In genomic region chr22:35183917-35184316, GRCh38 we compare ENCODE assay signal across 3 cellular contexts.
A peak's percentile ranks its signal among the peaks of the same experiment; 100 is the strongest.
TF ChIP-seq lines count a peak whose summit lies in the region.

No MANE protein-coding gene starts in this region.

TF ChIP-seq in HepG2, 621 proteins besides CTCF, POLR2A, EP300 and RAD21 (continued from another document):
- no peak for TF ChIP-seq TARDBP (CRISPR knock-in tag; IDR thresholded peaks at IDR 0.05)

TF ChIP-seq in WTC11, 78 proteins besides CTCF, POLR2A, EP300 and RAD21 (continued from another document):
- peak; percentile 80; the same call in 1 of the 2 replicates for TF ChIP-seq ZNF317 (CRISPR knock-in tag; IDR thresholded peaks at IDR 0.05; ENCODE audit: borderline replicate concordance, low read depth)

TF ChIP-seq in K562, 482 proteins besides CTCF, POLR2A, EP300 and RAD21 (continued from another document):
- TF ChIP-seq TRIM28 (IDR thresholded peaks at IDR 0.05) (peak; percentile 51; the same call in 1 of the 2 replicates), ZNF253 (CRISPR knock-in tag; conservative IDR thresholded peaks at IDR 0.05) (no peak), YBX1 (IDR thresholded peaks at IDR 0.05) (no peak)
